Comparison of ENCODE assay signal across 19 cellular contexts in genomic region chrX:41105005-41105404, GRCh38.
"Had no signal": no experiment of that assay in that cellular context is flagged by ENCODE, and none has a peak within 500 bp of the region (broad histone marks: within the 10 kb centered on the region; RNA-seq: fewer than 3 reads in every experiment).

No MANE protein-coding gene starts in this region.

- FAIRE-seq: TTC549 had no signal

- H3K9me3 Mint-ChIP-seq: stimulated activated effector memory CD8-positive, alpha-beta T cell treated with anti-CD3 and anti-CD28 coated beads, Interleukin-12 subunit alpha, Interleukin-12 subunit beta, amount 100 ng/mL, for 72 hours; T-helper 2 cell treated with Interferon-gamma antibody and Interleukin-4, amounts not matched to agents 5 μg/mL and 100 μg/mL, for 36 hours had no signal

- H3K9me3 ChIP-seq: testis, upper lobe of right lung had no signal

- H3K4me3 ChIP-seq: cardiac muscle cell, sigmoid colon, stomach, testis, upper lobe of right lung had no signal

- H3K27ac Mint-ChIP-seq: nephron; stimulated activated effector memory CD8-positive, alpha-beta T cell treated with anti-CD3 and anti-CD28 coated beads, Interleukin-12 subunit alpha, Interleukin-12 subunit beta, amount 100 ng/mL, for 72 hours; T-helper 2 cell treated with Interferon-gamma antibody and Interleukin-4, amounts not matched to agents 5 μg/mL and 100 μg/mL, for 36 hours had no signal

- H3K36me3 ChIP-seq: cardiac muscle cell, sigmoid colon, stomach, upper lobe of right lung had no signal

- H3K27me3 Mint-ChIP-seq: activated naive CD4-positive, alpha-beta T cell treated with anti-CD3 and anti-CD28 coated beads, Interleukin-2, amount 10 ng/mL, durations not matched to agents 7 days and 5 days had no signal

- H3K36me3 Mint-ChIP-seq: stimulated activated effector memory CD8-positive, alpha-beta T cell treated with anti-CD3 and anti-CD28 coated beads, Interleukin-12 subunit alpha, Interleukin-12 subunit beta, amount 100 ng/mL, for 72 hours had no signal

- H3K27ac ChIP-seq: cardiac muscle cell, sigmoid colon, stomach, testis, upper lobe of right lung had no signal

- ATAC-seq: stimulated activated effector memory CD8-positive, alpha-beta T cell treated with anti-CD3 and anti-CD28 coated beads, Interleukin-12 subunit alpha, Interleukin-12 subunit beta, amount 100 ng/mL, for 72 hours; upper lobe of right lung had no signal

- H3K27me3 ChIP-seq: cardiac muscle cell, sigmoid colon, stomach, testis, upper lobe of right lung had no signal

- H3K4me3 Mint-ChIP-seq: activated naive CD4-positive, alpha-beta T cell treated with anti-CD3 and anti-CD28 coated beads, Interleukin-2, amount 10 ng/mL, durations not matched to agents 7 days and 5 days; nephron; stimulated activated effector memory CD8-positive, alpha-beta T cell treated with anti-CD3 and anti-CD28 coated beads, Interleukin-12 subunit alpha, Interleukin-12 subunit beta, amount 100 ng/mL, for 72 hours; T-helper 2 cell treated with Interferon-gamma antibody and Interleukin-4, amounts not matched to agents 5 μg/mL and 100 μg/mL, for 36 hours had no signal

- DNase-seq: activated CD4-positive, alpha-beta T cell treated with anti-CD3 and anti-CD28 coated beads for 4 hours; activated CD8-positive, alpha-beta memory T cell treated with anti-CD3 and anti-CD28 coated beads, Interleukin-2, amount 50 U/mL, for 48 hours; activated effector memory CD4-positive, alpha-beta T cell treated with Interleukin-2 at 50 U/mL for 16 hours; activated naive CD4-positive, alpha-beta T cell treated with anti-CD3 and anti-CD28 coated beads, Interleukin-2, amount 10 ng/mL, durations not matched to agents 7 days and 5 days; activated T-cell treated with anti-CD3 and anti-CD28 coated beads, Interleukin-2, amount 50 U/mL, for 48 hours; amygdala; mesenchymal stem cell; nucleus accumbens; posterior cingulate gyrus; sigmoid colon; stimulated activated CD4-positive, alpha-beta T cell treated with anti-CD3 and anti-CD28 coated beads, Interleukin-4, amount 100 ng/mL, for 24 hours; stomach; testis; upper lobe of right lung had no signal
